In genomic region chrX:136910565-136911040, GRCh38 we compare ENCODE assay signal across 8 cellular contexts. TPM values are rescaled to one million over a fixed set of nuclear protein-coding genes. Genes with fewer than 3 reads are reported as not detected.
DNase-seq lines count a peak whose midpoint lies in the region; ATAC-seq and TF ChIP-seq lines count a peak whose summit lies in the region.

No MANE protein-coding gene starts in this region.

- TF ChIP-seq RAD21 in SK-N-SH (IDR thresholded peaks at IDR 0.05; ENCODE audit: low read length): no peak

- H3K4me1 ChIP-seq in SK-N-SH (ENCODE audit: control insufficient read depth in 1 of 2, insufficient read depth in 2 of 2, low read depth in 1 of 2, low read length in 1 of 2) (peaks cover 0 to 4% of the 10 kb centered on the region in 2 experiments; a peak in 1 of 4 replicates), hepatocyte (ENCODE audit: insufficient read depth) (no peaks in the 10 kb centered on the region)

- H3K4me1 Mint-ChIP-seq in stimulated activated memory B cell treated with anti-CD40 and anti-IgM and Interleukin-4, amounts not matched to agents 10 μg/mL and 1 μg/mL and 100 μg/mL, for 72 hours: peaks cover 17% of the 10 kb centered on the region

- H3K9me3 ChIP-seq in SK-N-SH (no peaks in the 10 kb centered on the region), hepatocyte (ENCODE audit: low read depth) (no peaks in the 10 kb centered on the region)

- peak overlapping the region; percentile 71 for H3K27ac Mint-ChIP-seq in stimulated activated memory B cell treated with anti-CD40 and anti-IgM and Interleukin-4, amounts not matched to agents 10 μg/mL and 1 μg/mL and 100 μg/mL, for 72 hours

- peak overlapping the region; percentile 94 for H3K4me3 Mint-ChIP-seq in stimulated activated memory B cell treated with anti-CD40 and anti-IgM and Interleukin-4, amounts not matched to agents 10 μg/mL and 1 μg/mL and 100 μg/mL, for 72 hours

- no peak for TF ChIP-seq CTCF in SK-N-SH (IDR thresholded peaks at IDR 0.05)
- TF ChIP-seq CTCF in WI38 (IDR thresholded peaks at IDR 0.05; ENCODE audit: low read depth, low read length): no peak
- no peak for TF ChIP-seq CTCF in hepatocyte (IDR thresholded peaks at IDR 0.05; ENCODE audit: poor library complexity)

- H2AFZ ChIP-seq in SK-N-SH (ENCODE audit: low read depth) (peak overlapping the region; percentile 80; the same call in 1 of the 2 replicates), hepatocyte (no peak overlapping the region)

- H3K79me2 ChIP-seq in SK-N-SH (ENCODE audit: insufficient read depth): no peaks in the 10 kb centered on the region
- H3K79me2 ChIP-seq in hepatocyte: no peaks in the 10 kb centered on the region

- no peak for TF ChIP-seq EP300 in SK-N-SH (IDR thresholded peaks at IDR 0.05; ENCODE audit: borderline replicate concordance in 1 of 2, low read depth in 1 of 2, low read length in 1 of 2)

- no peaks in the 10 kb centered on the region for H3K9me3 Mint-ChIP-seq in stimulated activated memory B cell treated with anti-CD40 and anti-IgM and Interleukin-4, amounts not matched to agents 10 μg/mL and 1 μg/mL and 100 μg/mL, for 72 hours

- H3K4me3 ChIP-seq in SK-N-SH (ENCODE audit: low read depth in 2 of 2, low read length in 1 of 2) (peak overlapping the region; percentile 56 to 87), WI38 (ENCODE audit: low read depth, low read length) (peak overlapping the region; percentile 66), hepatocyte (no peak overlapping the region)

- no peaks in the 10 kb centered on the region for H3K27me3 Mint-ChIP-seq in stimulated activated memory B cell treated with anti-CD40 and anti-IgM and Interleukin-4, amounts not matched to agents 10 μg/mL and 1 μg/mL and 100 μg/mL, for 72 hours

- DNase-seq in SK-N-SH (no peak), hepatocyte (ENCODE audit: low spot score) (no peak), NCI-H345 (lab: John Stamatoyannopoulos, UW) (no peak), KG1 (lab: John Stamatoyannopoulos, UW) (no peak)

- POLR2A ChIA-PET in SK-N-SH (lab: Yijun Ruan, JAX): no interaction called here

- H3K9me2 ChIP-seq in SK-N-SH (no peaks in the 10 kb centered on the region), hepatocyte (replicated peaks; ENCODE audit: insufficient read depth) (no peaks in the 10 kb centered on the region)

- H3K4me2 ChIP-seq in SK-N-SH: peak overlapping the region; percentile 99
- H3K4me2 ChIP-seq in hepatocyte: peak overlapping the region; percentile 83

- no peaks in the 10 kb centered on the region for H3K36me3 Mint-ChIP-seq in stimulated activated memory B cell treated with anti-CD40 and anti-IgM and Interleukin-4, amounts not matched to agents 10 μg/mL and 1 μg/mL and 100 μg/mL, for 72 hours

- H3K27me3 ChIP-seq in SK-N-SH (ENCODE audit: insufficient read depth) (no peaks in the 10 kb centered on the region; the same call in 1 of the 2 replicates), hepatocyte (no peaks in the 10 kb centered on the region)

- H3K36me3 ChIP-seq in SK-N-SH (replicated peaks in 1 of 2; ENCODE audit: control insufficient read depth in 1 of 2, insufficient read depth in 2 of 2, low read length in 1 of 2) (no peaks in the 10 kb centered on the region), hepatocyte (replicated peaks; ENCODE audit: insufficient read depth, low read depth) (no peaks in the 10 kb centered on the region)

- 22% methylated on average over 4 of the region's 4 CpGs for WGBS in SK-N-SH (ENCODE audit: low lambda C conversion rate)
- WGBS in hepatocyte (ENCODE audit: low lambda C conversion rate, missing lambda C conversion rate): 46% methylated on average over 4 of the region's 4 CpGs

- H4K20me1 ChIP-seq in SK-N-SH (ENCODE audit: insufficient read depth): no peaks in the 10 kb centered on the region
- H4K20me1 ChIP-seq in hepatocyte (ENCODE audit: insufficient read depth, poor library complexity, severe bottlenecking): no peaks in the 10 kb centered on the region

- CTCF ChIA-PET in SK-N-SH (lab: Yijun Ruan, JAX): no interaction called here

- ATAC-seq in SK-N-SH treated with all-trans-retinoic acid at 6 μM for 48 hours (no peak), HG02970 (IDR thresholded peaks at IDR 0.05; ENCODE audit: low FRiP score, unreplicated experiment) (no peak)
- no peak for ATAC-seq in stimulated activated memory B cell treated with anti-CD40 and anti-IgM and Interleukin-4, amounts not matched to agents 10 μg/mL and 1 μg/mL and 100 μg/mL, for 72 hours

- no peak overlapping the region for H3K9ac ChIP-seq in SK-N-SH

- peaks cover 7% of the 10 kb centered on the region for H3F3A ChIP-seq in SK-N-SH (replicated peaks; ENCODE audit: insufficient read depth)

- H3K27ac ChIP-seq in SK-N-SH (ENCODE audit: low read depth in 2 of 2, low read length in 1 of 2) (peak overlapping the region in 1 of 2 experiments; percentile 84; a peak in 1 of 4 replicates), hepatocyte (peak overlapping the region; percentile 40)

TF ChIP-seq in SK-N-SH, 30 proteins besides CTCF, POLR2A, EP300 and RAD21 (continues in another document):
- TF ChIP-seq ELF1 (IDR thresholded peaks at IDR 0.05) (no peak), REST (IDR thresholded peaks at IDR 0.05; ENCODE audit: low read depth, low read length) (no peak), RFX5 (IDR thresholded peaks at IDR 0.05; ENCODE audit: low read length) (no peak), CHD2 (IDR thresholded peaks at IDR 0.05; ENCODE audit: low read length, partially characterized antibody) (no peak), GABPA (IDR thresholded peaks at IDR 0.05; ENCODE audit: low read depth) (no peak)

TF ChIP-seq in SK-N-SH treated with all-trans-retinoic acid at 6 μM for 48 hours, 23 proteins besides CTCF, POLR2A, EP300 and RAD21 (continues in another document):
- TF ChIP-seq ZFP30 (CRISPR knock-in tag; IDR thresholded peaks at IDR 0.05) (no peak), GLIS3 (CRISPR knock-in tag; IDR thresholded peaks at IDR 0.05) (no peak), PPARA (CRISPR knock-in tag; IDR thresholded peaks at IDR 0.05; ENCODE audit: borderline replicate concordance) (no peak), TOX (CRISPR knock-in tag; IDR thresholded peaks at IDR 0.05; ENCODE audit: borderline replicate concordance) (no peak), ZC3H10 (CRISPR knock-in tag; IDR thresholded peaks at IDR 0.05) (no peak), CREB5 (CRISPR knock-in tag; IDR thresholded peaks at IDR 0.05; ENCODE audit: low read depth) (no peak), ESRRG (CRISPR knock-in tag; IDR thresholded peaks at IDR 0.05) (no peak), ZNF8 (CRISPR knock-in tag; IDR thresholded peaks at IDR 0.05) (no peak), TCF4 (CRISPR knock-in tag; IDR thresholded peaks at IDR 0.05; ENCODE audit: borderline replicate concordance) (no peak), ISL1 (CRISPR knock-in tag; IDR thresholded peaks at IDR 0.05) (no peak), ARNTL (CRISPR knock-in tag; IDR thresholded peaks at IDR 0.05; ENCODE audit: borderline replicate concordance, low read depth) (no peak), OSR1 (CRISPR knock-in tag; IDR thresholded peaks at IDR 0.05) (no peak), SNAI2 (CRISPR knock-in tag; IDR thresholded peaks at IDR 0.05) (no peak), RARB (CRISPR knock-in tag; IDR thresholded peaks at IDR 0.05) (no peak), ZNF565 (CRISPR knock-in tag; conservative IDR thresholded peaks at IDR 0.05; ENCODE audit: low read depth) (no peak), BACH2 (CRISPR knock-in tag; IDR thresholded peaks at IDR 0.05; ENCODE audit: borderline replicate concordance) (no peak), ZNF70 (CRISPR knock-in tag; IDR thresholded peaks at IDR 0.05) (no peak)
- TF ChIP-seq, protein P1, sequence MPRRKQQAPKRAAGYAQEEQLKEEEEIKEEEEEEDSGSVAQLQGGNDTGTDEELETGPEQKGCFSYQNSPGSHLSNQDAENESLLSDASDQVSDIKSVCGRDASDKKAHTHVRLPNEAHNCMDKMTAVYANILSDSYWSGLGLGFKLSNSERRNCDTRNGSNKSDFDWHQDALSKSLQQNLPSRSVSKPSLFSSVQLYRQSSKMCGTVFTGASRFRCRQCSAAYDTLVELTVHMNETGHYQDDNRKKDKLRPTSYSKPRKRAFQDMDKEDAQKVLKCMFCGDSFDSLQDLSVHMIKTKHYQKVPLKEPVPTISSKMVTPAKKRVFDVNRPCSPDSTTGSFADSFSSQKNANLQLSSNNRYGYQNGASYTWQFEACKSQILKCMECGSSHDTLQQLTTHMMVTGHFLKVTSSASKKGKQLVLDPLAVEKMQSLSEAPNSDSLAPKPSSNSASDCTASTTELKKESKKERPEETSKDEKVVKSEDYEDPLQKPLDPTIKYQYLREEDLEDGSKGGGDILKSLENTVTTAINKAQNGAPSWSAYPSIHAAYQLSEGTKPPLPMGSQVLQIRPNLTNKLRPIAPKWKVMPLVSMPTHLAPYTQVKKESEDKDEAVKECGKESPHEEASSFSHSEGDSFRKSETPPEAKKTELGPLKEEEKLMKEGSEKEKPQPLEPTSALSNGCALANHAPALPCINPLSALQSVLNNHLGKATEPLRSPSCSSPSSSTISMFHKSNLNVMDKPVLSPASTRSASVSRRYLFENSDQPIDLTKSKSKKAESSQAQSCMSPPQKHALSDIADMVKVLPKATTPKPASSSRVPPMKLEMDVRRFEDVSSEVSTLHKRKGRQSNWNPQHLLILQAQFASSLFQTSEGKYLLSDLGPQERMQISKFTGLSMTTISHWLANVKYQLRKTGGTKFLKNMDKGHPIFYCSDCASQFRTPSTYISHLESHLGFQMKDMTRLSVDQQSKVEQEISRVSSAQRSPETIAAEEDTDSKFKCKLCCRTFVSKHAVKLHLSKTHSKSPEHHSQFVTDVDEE (CRISPR knock-in tag; IDR thresholded peaks at IDR 0.05): no peak

RNA-seq across cellular contexts. Expression of gene RBMX, which starts 30.1 kb away (rescaled TPM):
- polyA plus RNA-seq in SK-N-SH (2012; rRNA removed) (131 and 139 TPM in 2 replicates), hepatocyte (116 and 133 TPM in 2 replicates)
- polyA plus RNA-seq in SK-N-SH (2012; cell fraction: cytosol; rRNA removed): 153 and 154 TPM in 2 replicates
- 189 and 300 TPM in 2 replicates for polyA plus RNA-seq in SK-N-SH (2012; cell fraction: nucleus; rRNA removed)
- 253 and 262 TPM in 2 replicates for total RNA-seq in hepatocyte
